ENCODE assay signal across 8 cellular contexts in genomic region chrX:85243761-85244410, GRCh38. TPM values are rescaled to one million over a fixed set of nuclear protein-coding genes. Genes with fewer than 3 reads are reported as not detected.
DNase-seq lines count a peak whose midpoint lies in the region; ATAC-seq and TF ChIP-seq lines count a peak whose summit lies in the region.

SATL1 (minus strand) TSS chrX:85243779; CDS start chrX:85108968, 134,811 bp downstream.
ZNF711 (plus strand) TSS chrX:85243991; CDS start chrX:85247573, 3,582 bp downstream.

- H3K9me3 ChIP-seq in effector memory CD4-positive, alpha-beta T cell (ENCODE audit: control insufficient read depth, low read length) = no peaks in the 10 kb centered on the region
- H3K9me3 ChIP-seq in lung (ENCODE audit: control insufficient read depth in 2 of 2, insufficient read depth in 1 of 2, low read length in 1 of 2) (peaks cover 0 to 6% of the 10 kb centered on the region in 2 donors), stomach (no peaks in the 10 kb centered on the region)

- peak within 1 kb of the TSS; percentile 51 for H3K4me3 ChIP-seq in effector memory CD4-positive, alpha-beta T cell (ENCODE audit: insufficient read depth, low read depth, low read length, poor library complexity, severe bottlenecking)
- H3K4me3 ChIP-seq in lung (peak within 1 kb of the TSS; percentile 40), stomach (peak within 1 kb of the TSS; percentile 49 to 61 (median 54))

- H3K27ac ChIP-seq in effector memory CD4-positive, alpha-beta T cell (ENCODE audit: insufficient read depth, low read length, poor library complexity, severe bottlenecking) = no peak within 1 kb of the TSS
- H3K27ac ChIP-seq in lung (ENCODE audit: low read depth in 1 of 2, low read length in 1 of 2) = peak within 1 kb of the TSS in 1 of 2 donors; percentile 42
- H3K27ac ChIP-seq in stomach = peak within 1 kb of the TSS in 4 of 5 donors; percentile 5 to 72 (median 51)

- no peaks in the 10 kb centered on the region for H3K36me3 ChIP-seq in effector memory CD4-positive, alpha-beta T cell (ENCODE audit: control insufficient read depth, insufficient read depth, low read length)
- no peaks in the 10 kb centered on the region for H3K36me3 ChIP-seq in lung (ENCODE audit: control insufficient read depth in 2 of 2, insufficient read depth in 2 of 2, low read length in 2 of 2)
- H3K36me3 ChIP-seq in stomach = no peaks in the 10 kb centered on the region

- TF ChIP-seq CTCF in lung (IDR thresholded peaks at IDR 0.05; ENCODE audit: control extremely low read depth, extremely low read depth) = no peak
- TF ChIP-seq CTCF in stomach (IDR thresholded peaks at IDR 0.05) = no peak

- WGBS in lung, 2 donors = 0 to 28% methylated on average over 42 to 65 of the region's 65 CpGs
- 1 to 48% (median 8%) methylated on average over 32 to 65 of the region's 65 CpGs for WGBS in stomach, 5 donors

- H3K27me3 ChIP-seq in effector memory CD4-positive, alpha-beta T cell (replicated peaks; ENCODE audit: control insufficient read depth, insufficient read depth, low read length, poor library complexity, severe bottlenecking) = no peaks in the 10 kb centered on the region
- H3K27me3 ChIP-seq in lung (ENCODE audit: control insufficient read depth, insufficient read depth) (no peaks in the 10 kb centered on the region), stomach (peaks cover 0 to 6% (median 0%) of the 10 kb centered on the region in 3 donors)

- H3K4me1 ChIP-seq in effector memory CD4-positive, alpha-beta T cell (ENCODE audit: control insufficient read depth, insufficient read depth, low read length, poor library complexity, severe bottlenecking) = no peaks in the 10 kb centered on the region
- H3K4me1 ChIP-seq in lung (ENCODE audit: control insufficient read depth in 2 of 2, insufficient read depth in 2 of 2, low read length in 2 of 2) (no peaks in the 10 kb centered on the region), stomach (no peaks in the 10 kb centered on the region)

- intact Hi-C loops in stomach (cut with DNase I; ENCODE audit: low total_unique reads) = no loop called here

- TF ChIP-seq EP300 in stomach (IDR thresholded peaks at IDR 0.05) = no peak

- no peak for TF ChIP-seq POLR2A in stomach (IDR thresholded peaks at IDR 0.05)

- DNase-seq in DMS53 (lab: John Stamatoyannopoulos, UW) (peak; percentile 69), NCI-H1092 (lab: John Stamatoyannopoulos, UW) (peak; percentile 94), T1000 (lab: John Stamatoyannopoulos, UW) (peak; percentile 4), lung (ENCODE audit: low spot score) (no peak), stomach (peak; percentile 42), foreskin melanocyte (no peak)
- no peak for DNase-seq in effector memory CD4-positive, alpha-beta T cell

- peak; percentile 50 for ATAC-seq in GM21576 (IDR thresholded peaks at IDR 0.05; ENCODE audit: unreplicated experiment)
- ATAC-seq in lung (ENCODE audit: insufficient read depth, low FRiP score) = peak; percentile 27

RNA-seq across cellular contexts. Expression of gene SATL1, which starts in this region (rescaled TPM):
- total RNA-seq in lung (under 1 TPM in 1 of 2 donors, not detected in 1; 0.06 TPM), stomach (not detected)
- polyA plus RNA-seq in lung (under 1 TPM in 1 of 2 donors, not detected in 1; 0.02 TPM), stomach (not detected)

RNA-seq across cellular contexts. Expression of gene ZNF711, which starts in this region (rescaled TPM):
- 10 to 100 TPM in 1 of 2 donors, 1 to 10 TPM in 1; 1.2 to 31.5 TPM for total RNA-seq in lung
- polyA plus RNA-seq in lung = 1 to 10 TPM in 1 of 2 donors, under 1 TPM in 1; 0.58 to 1.2 TPM
- 10 to 100 TPM in 1 of 5 donors, 1 to 10 TPM in 3, under 1 TPM in 1; under 0.01 to 26.6 (median 6.4) TPM for total RNA-seq in stomach
- polyA plus RNA-seq in stomach = 1 to 10 TPM in 2 of 3 donors, under 1 TPM in 1; 0.93 to 2.4 (median 1.6) TPM

Comparison
In these comparisons a context has a peak if more than half of its experiments do, and no peak if none do; other contexts are left out.
1. DNase-seq: peak in DMS53 (single experiment), NCI-H1092 (single experiment), T1000 (single experiment) and stomach (single experiment); none in effector memory CD4-positive, alpha-beta T cell (0 of 3), lung (single experiment) and foreskin melanocyte (single experiment).
2. Peak in every context shown above with its lines, with median percentiles within 50 percentile points of each other: H3K4me3 ChIP-seq.